In the genomic region with DNA sequence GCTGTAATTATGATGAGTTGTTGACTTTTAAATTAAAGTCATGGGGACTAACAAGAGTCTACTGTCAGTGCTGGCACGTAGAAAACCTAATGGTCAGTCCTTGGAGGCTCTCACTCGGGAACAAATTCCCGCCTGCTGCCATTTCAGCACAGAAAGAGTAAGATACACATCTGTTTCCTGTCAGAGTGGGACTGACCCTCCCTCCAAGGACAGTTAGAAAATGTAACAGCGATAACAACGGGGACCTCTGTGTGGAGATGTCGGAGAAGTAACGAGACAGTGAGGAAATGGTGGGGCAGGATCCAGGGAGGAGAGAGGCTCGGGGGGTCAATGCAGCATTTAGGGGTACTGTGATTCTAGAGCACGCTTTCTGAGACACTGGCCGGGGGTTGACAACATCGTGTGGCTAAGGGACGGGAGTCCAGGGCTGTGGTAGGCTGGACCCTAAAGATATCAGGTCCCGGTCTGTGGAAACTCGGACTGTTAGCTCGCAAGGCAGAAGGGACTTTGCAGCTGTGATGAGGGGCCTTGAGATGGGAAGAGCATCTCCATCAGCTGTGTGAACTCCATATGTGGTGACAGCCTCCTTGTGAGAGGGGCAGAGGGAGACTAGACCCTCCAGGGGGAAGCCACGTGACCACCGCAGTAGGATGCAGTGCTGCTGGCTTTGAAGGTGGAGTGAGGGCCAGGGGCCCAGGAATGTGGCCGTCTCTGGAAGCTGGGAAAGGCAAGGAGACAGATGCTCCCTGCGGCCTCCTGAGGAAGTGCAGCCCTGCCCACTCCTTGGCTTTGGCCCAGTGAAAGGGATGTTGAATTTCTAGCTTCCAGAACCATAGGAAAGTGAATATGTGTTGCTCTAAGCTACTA, we compare ENCODE assay signal across 10 cellular contexts. TPM values are rescaled to one million over a fixed set of nuclear protein-coding genes. Genes with fewer than 3 reads are reported as not detected.
DNase-seq lines count a peak whose midpoint lies in the region; ATAC-seq and TF ChIP-seq lines count a peak whose summit lies in the region.
"Had no signal": no experiment of that assay in that cellular context is flagged by ENCODE, and none has a peak within 500 bp of the region (broad histone marks: within the 10 kb centered on the region; RNA-seq: fewer than 3 reads in every experiment).

No MANE protein-coding gene starts in this region.

- CTCF ChIA-PET in activated CD8-positive, alpha-beta T cell treated with anti-CD3 and anti-CD28 coated beads, Interleukin-2, amount 10 ng/mL, durations not matched to agents 7 days and 5 days (lab: Charles Lee) = no interaction called here

- no peak overlapping the region for H3K27ac Mint-ChIP-seq in activated CD8-positive, alpha-beta T cell treated with anti-CD3 and anti-CD28 coated beads, Interleukin-2, amount 10 ng/mL, durations not matched to agents 7 days and 5 days
- peak overlapping the region in 1 of 10 donors; percentile 28 for H3K27ac Mint-ChIP-seq in naive thymus-derived CD8-positive, alpha-beta T cell

- H3K36me3 ChIP-seq in H7 (replicated peaks; ENCODE audit: control insufficient read depth, insufficient read depth, low read length) (no peaks in the 10 kb centered on the region), hepatocyte (replicated peaks; ENCODE audit: insufficient read depth, low read depth) (no peaks in the 10 kb centered on the region), stomach (no peaks in the 10 kb centered on the region)

- peak; percentile 88 for DNase-seq in H7
- no peak for DNase-seq in astrocyte of the cerebellum (ENCODE audit: low read depth)
- DNase-seq in hepatocyte (ENCODE audit: low spot score) = peak; percentile 51
- no peak for DNase-seq in stomach
- no peak for DNase-seq in activated CD8-positive, alpha-beta T cell treated with anti-CD3 and anti-CD28 coated beads, Interleukin-2, amount 10 ng/mL, durations not matched to agents 7 days and 5 days
- DNase-seq in naive thymus-derived CD8-positive, alpha-beta T cell = no peak
- DNase-seq: NCI-H1694 treated with DMSO at 0.1 percent for 48 hours had no signal

- in situ Hi-C loops in astrocyte of the cerebellum (cut with HindIII; ENCODE audit: low sequenced_read_pairs) = no loop called here

- ATAC-seq in activated CD8-positive, alpha-beta T cell treated with anti-CD3 and anti-CD28 coated beads, Interleukin-2, amount 10 ng/mL, durations not matched to agents 7 days and 5 days = no peak
- ATAC-seq in GM18868 (IDR thresholded peaks at IDR 0.05; ENCODE audit: unreplicated experiment) = no peak
- no peak for ATAC-seq in naive thymus-derived CD8-positive, alpha-beta T cell
- ATAC-seq in HG03457 (IDR thresholded peaks at IDR 0.05; ENCODE audit: unreplicated experiment) = no peak

- H3K36me3 Mint-ChIP-seq in activated CD8-positive, alpha-beta T cell treated with anti-CD3 and anti-CD28 coated beads, Interleukin-2, amount 10 ng/mL, durations not matched to agents 7 days and 5 days (ENCODE audit: low read depth) = no peaks in the 10 kb centered on the region
- no peaks in the 10 kb centered on the region for H3K36me3 Mint-ChIP-seq in naive thymus-derived CD8-positive, alpha-beta T cell

- no peaks in the 10 kb centered on the region for H3K79me2 ChIP-seq in hepatocyte

- H3K4me1 Mint-ChIP-seq in activated CD8-positive, alpha-beta T cell treated with anti-CD3 and anti-CD28 coated beads, Interleukin-2, amount 10 ng/mL, durations not matched to agents 7 days and 5 days (ENCODE audit: low read depth) = no peaks in the 10 kb centered on the region
- no peaks in the 10 kb centered on the region for H3K4me1 Mint-ChIP-seq in naive thymus-derived CD8-positive, alpha-beta T cell

- H4K20me1 ChIP-seq in hepatocyte (ENCODE audit: insufficient read depth, poor library complexity, severe bottlenecking) = no peaks in the 10 kb centered on the region

- H2AFZ ChIP-seq in hepatocyte = no peak overlapping the region

- H3K9me3 Mint-ChIP-seq in activated CD8-positive, alpha-beta T cell treated with anti-CD3 and anti-CD28 coated beads, Interleukin-2, amount 10 ng/mL, durations not matched to agents 7 days and 5 days (ENCODE audit: insufficient read depth) = no peaks in the 10 kb centered on the region
- H3K9me3 Mint-ChIP-seq in naive thymus-derived CD8-positive, alpha-beta T cell = no peaks in the 10 kb centered on the region

- H3K4me3 ChIP-seq in H7 (ENCODE audit: insufficient read depth, low read depth, low read length) (no peak overlapping the region), astrocyte of the cerebellum (ENCODE audit: low read depth, low read length) (no peak overlapping the region), hepatocyte (no peak overlapping the region), stomach (no peak overlapping the region)

- H3K9me3 ChIP-seq in hepatocyte (ENCODE audit: low read depth) (no peaks in the 10 kb centered on the region), stomach (no peaks in the 10 kb centered on the region)

- peaks cover 6% of the 10 kb centered on the region for H3K4me1 ChIP-seq in hepatocyte (ENCODE audit: insufficient read depth)
- H3K4me1 ChIP-seq in stomach = peaks cover 0 to 13% (median 3%) of the 10 kb centered on the region in 4 donors

- no peak overlapping the region for H3K4me2 ChIP-seq in hepatocyte

- TF ChIP-seq POLR2A in stomach (IDR thresholded peaks at IDR 0.05) = no peak

- TF ChIP-seq EP300 in stomach (IDR thresholded peaks at IDR 0.05) = no peak

- intact Hi-C loops in stomach (cut with DNase I; ENCODE audit: low total_unique reads) = no loop called here

- H3K27me3 Mint-ChIP-seq in activated CD8-positive, alpha-beta T cell treated with anti-CD3 and anti-CD28 coated beads, Interleukin-2, amount 10 ng/mL, durations not matched to agents 7 days and 5 days (ENCODE audit: low read depth) = peaks cover 29% of the 10 kb centered on the region
- peaks cover 11 to 58% (median 21%) of the 10 kb centered on the region in 5 donors for H3K27me3 Mint-ChIP-seq in naive thymus-derived CD8-positive, alpha-beta T cell

- no peak overlapping the region for H3K27ac ChIP-seq in hepatocyte
- H3K27ac ChIP-seq in stomach = peak overlapping the region in 2 of 5 donors; percentile 44 to 60

- peak; percentile 81 for TF ChIP-seq CTCF in astrocyte of the cerebellum (IDR thresholded peaks at IDR 0.05; ENCODE audit: low read depth, low read length, missing control alignments)
- peak; percentile 43 for TF ChIP-seq CTCF in hepatocyte (IDR thresholded peaks at IDR 0.05; ENCODE audit: poor library complexity)
- TF ChIP-seq CTCF in stomach (IDR thresholded peaks at IDR 0.05) = peak in 4 of 7 experiments; percentile 4 to 55 (median 50)

- WGBS in hepatocyte (ENCODE audit: low lambda C conversion rate, missing lambda C conversion rate) = 67% methylated on average over 19 of the region's 19 CpGs
- WGBS in stomach, 5 donors = 57 to 62% (median 59%) methylated on average over 19 of the region's 19 CpGs

- no peaks in the 10 kb centered on the region for H3K9me2 ChIP-seq in hepatocyte (replicated peaks; ENCODE audit: insufficient read depth)

- no peaks in the 10 kb centered on the region for H3K27me3 ChIP-seq in H7 (ENCODE audit: control insufficient read depth, insufficient read depth, low read length)
- H3K27me3 ChIP-seq in hepatocyte = no peaks in the 10 kb centered on the region
- H3K27me3 ChIP-seq in stomach = peaks cover 0 to 19% (median 0%) of the 10 kb centered on the region in 3 donors

- POLR2A ChIA-PET in activated CD8-positive, alpha-beta T cell treated with anti-CD3 and anti-CD28 coated beads, Interleukin-2, amount 10 ng/mL, durations not matched to agents 7 days and 5 days (lab: Charles Lee) = no interaction called here
- POLR2A ChIA-PET in naive thymus-derived CD8-positive, alpha-beta T cell (lab: Charles Lee) = no interaction called here

- no peak overlapping the region for H3K4me3 Mint-ChIP-seq in activated CD8-positive, alpha-beta T cell treated with anti-CD3 and anti-CD28 coated beads, Interleukin-2, amount 10 ng/mL, durations not matched to agents 7 days and 5 days
- no peak overlapping the region for H3K4me3 Mint-ChIP-seq in naive thymus-derived CD8-positive, alpha-beta T cell

RNA-seq across cellular contexts. Expression of gene SORCS2, which starts 35.8 kb away (rescaled TPM):
- total RNA-seq in H7 (2014; rRNA removed; shearing (Covaris generic)) = 2.0 and 4.9 TPM in 2 replicates
- total RNA-seq in hepatocyte = 1.6 and 2.4 TPM in 2 replicates
- polyA plus RNA-seq in hepatocyte = 1.1 and 4.8 TPM in 2 replicates
- 10 to 100 TPM in 1 of 5 donors, 1 to 10 TPM in 2, under 1 TPM in 1, not detected in 1; under 0.01 to 13.0 (median 4.2) TPM for total RNA-seq in stomach
- under 1 TPM; 0.15 to 0.50 (median 0.20) TPM for polyA plus RNA-seq in stomach
- not detected for total RNA-seq in activated CD8-positive, alpha-beta T cell treated with anti-CD3 and anti-CD28 coated beads, Interleukin-2, amount 10 ng/mL, durations not matched to agents 7 days and 5 days
- total RNA-seq in naive thymus-derived CD8-positive, alpha-beta T cell = not detected
- polyA plus RNA-seq in naive thymus-derived CD8-positive, alpha-beta T cell = not detected
- total RNA-seq: activated CD8-positive, alpha-beta memory T cell treated with anti-CD3 and anti-CD28 coated beads for 36 hours had no signal

Comparison
In these comparisons a context has a peak if more than half of its experiments do, and no peak if none do; other contexts are left out.
1. DNase-seq: peak in H7 (single experiment) and hepatocyte (single experiment); none in astrocyte of the cerebellum (single experiment), stomach (single experiment), activated CD8-positive, alpha-beta T cell treated with anti-CD3 and anti-CD28 coated beads, Interleukin-2, amount 10 ng/mL, durations not matched to agents 7 days and 5 days (single experiment) and naive thymus-derived CD8-positive, alpha-beta T cell (0 of 10).
2. Peak in every context shown above with its lines, with median percentiles within 50 percentile points of each other: CTCF ChIP-seq.